In the genomic region with DNA sequence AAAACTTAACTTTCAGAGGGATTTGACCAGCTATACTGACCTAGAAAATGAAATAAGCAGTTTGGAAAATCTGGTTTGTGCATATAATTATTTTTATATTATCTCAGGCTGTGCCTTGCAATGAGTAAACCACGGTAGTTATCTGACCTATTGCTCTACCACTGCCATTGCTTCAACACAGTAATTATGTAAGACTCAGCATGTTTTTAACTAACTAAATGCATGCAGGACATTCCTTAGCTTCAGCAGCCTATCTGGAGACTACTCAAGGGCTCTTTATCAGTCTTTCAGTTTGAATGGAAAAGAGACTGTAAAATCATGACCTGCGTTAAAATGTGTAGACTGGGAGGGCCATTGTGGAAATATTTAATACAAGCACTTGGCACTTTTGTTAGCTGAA, we compare ENCODE assay signal across 2 cellular contexts.
TF ChIP-seq lines count a peak whose summit lies in the region.

No MANE protein-coding gene starts in this region.

TF ChIP-seq in SK-N-SH treated with all-trans-retinoic acid at 6 μM for 48 hours, 23 proteins besides CTCF, POLR2A, EP300 and RAD21 (continued from another document):
- TF ChIP-seq, protein P1, sequence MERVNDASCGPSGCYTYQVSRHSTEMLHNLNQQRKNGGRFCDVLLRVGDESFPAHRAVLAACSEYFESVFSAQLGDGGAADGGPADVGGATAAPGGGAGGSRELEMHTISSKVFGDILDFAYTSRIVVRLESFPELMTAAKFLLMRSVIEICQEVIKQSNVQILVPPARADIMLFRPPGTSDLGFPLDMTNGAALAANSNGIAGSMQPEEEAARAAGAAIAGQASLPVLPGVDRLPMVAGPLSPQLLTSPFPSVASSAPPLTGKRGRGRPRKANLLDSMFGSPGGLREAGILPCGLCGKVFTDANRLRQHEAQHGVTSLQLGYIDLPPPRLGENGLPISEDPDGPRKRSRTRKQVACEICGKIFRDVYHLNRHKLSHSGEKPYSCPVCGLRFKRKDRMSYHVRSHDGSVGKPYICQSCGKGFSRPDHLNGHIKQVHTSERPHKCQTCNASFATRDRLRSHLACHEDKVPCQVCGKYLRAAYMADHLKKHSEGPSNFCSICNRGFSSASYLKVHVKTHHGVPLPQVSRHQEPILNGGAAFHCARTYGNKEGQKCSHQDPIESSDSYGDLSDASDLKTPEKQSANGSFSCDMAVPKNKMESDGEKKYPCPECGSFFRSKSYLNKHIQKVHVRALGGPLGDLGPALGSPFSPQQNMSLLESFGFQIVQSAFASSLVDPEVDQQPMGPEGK (CRISPR knock-in tag; IDR thresholded peaks at IDR 0.05; ENCODE audit: borderline replicate concordance), result no peak
- TF ChIP-seq OSR1 (CRISPR knock-in tag; IDR thresholded peaks at IDR 0.05) (no peak), TCF4 (CRISPR knock-in tag; IDR thresholded peaks at IDR 0.05; ENCODE audit: borderline replicate concordance) (no peak), ISL1 (CRISPR knock-in tag; IDR thresholded peaks at IDR 0.05) (0 out of 2 replicates have a peak, but pooled peaks have one; percentile 7), ARNTL (CRISPR knock-in tag; IDR thresholded peaks at IDR 0.05; ENCODE audit: borderline replicate concordance, low read depth) (no peak)
- TF ChIP-seq, protein P2, sequence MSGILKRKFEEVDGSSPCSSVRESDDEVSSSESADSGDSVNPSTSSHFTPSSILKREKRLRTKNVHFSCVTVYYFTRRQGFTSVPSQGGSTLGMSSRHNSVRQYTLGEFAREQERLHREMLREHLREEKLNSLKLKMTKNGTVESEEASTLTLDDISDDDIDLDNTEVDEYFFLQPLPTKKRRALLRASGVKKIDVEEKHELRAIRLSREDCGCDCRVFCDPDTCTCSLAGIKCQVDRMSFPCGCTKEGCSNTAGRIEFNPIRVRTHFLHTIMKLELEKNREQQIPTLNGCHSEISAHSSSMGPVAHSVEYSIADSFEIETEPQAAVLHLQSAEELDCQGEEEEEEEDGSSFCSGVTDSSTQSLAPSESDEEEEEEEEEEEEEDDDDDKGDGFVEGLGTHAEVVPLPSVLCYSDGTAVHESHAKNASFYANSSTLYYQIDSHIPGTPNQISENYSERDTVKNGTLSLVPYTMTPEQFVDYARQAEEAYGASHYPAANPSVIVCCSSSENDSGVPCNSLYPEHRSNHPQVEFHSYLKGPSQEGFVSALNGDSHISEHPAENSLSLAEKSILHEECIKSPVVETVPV (CRISPR knock-in tag; IDR thresholded peaks at IDR 0.05), result no peak

TF ChIP-seq in SK-N-SH, 30 proteins besides CTCF, POLR2A, EP300 and RAD21 (continued from another document):
- TF ChIP-seq, protein P3, sequence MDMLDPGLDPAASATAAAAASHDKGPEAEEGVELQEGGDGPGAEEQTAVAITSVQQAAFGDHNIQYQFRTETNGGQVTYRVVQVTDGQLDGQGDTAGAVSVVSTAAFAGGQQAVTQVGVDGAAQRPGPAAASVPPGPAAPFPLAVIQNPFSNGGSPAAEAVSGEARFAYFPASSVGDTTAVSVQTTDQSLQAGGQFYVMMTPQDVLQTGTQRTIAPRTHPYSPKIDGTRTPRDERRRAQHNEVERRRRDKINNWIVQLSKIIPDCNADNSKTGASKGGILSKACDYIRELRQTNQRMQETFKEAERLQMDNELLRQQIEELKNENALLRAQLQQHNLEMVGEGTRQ (IDR thresholded peaks at IDR 0.05; ENCODE audit: borderline replicate concordance, low read depth, low read length), result no peak
- TF ChIP-seq, protein P4, sequence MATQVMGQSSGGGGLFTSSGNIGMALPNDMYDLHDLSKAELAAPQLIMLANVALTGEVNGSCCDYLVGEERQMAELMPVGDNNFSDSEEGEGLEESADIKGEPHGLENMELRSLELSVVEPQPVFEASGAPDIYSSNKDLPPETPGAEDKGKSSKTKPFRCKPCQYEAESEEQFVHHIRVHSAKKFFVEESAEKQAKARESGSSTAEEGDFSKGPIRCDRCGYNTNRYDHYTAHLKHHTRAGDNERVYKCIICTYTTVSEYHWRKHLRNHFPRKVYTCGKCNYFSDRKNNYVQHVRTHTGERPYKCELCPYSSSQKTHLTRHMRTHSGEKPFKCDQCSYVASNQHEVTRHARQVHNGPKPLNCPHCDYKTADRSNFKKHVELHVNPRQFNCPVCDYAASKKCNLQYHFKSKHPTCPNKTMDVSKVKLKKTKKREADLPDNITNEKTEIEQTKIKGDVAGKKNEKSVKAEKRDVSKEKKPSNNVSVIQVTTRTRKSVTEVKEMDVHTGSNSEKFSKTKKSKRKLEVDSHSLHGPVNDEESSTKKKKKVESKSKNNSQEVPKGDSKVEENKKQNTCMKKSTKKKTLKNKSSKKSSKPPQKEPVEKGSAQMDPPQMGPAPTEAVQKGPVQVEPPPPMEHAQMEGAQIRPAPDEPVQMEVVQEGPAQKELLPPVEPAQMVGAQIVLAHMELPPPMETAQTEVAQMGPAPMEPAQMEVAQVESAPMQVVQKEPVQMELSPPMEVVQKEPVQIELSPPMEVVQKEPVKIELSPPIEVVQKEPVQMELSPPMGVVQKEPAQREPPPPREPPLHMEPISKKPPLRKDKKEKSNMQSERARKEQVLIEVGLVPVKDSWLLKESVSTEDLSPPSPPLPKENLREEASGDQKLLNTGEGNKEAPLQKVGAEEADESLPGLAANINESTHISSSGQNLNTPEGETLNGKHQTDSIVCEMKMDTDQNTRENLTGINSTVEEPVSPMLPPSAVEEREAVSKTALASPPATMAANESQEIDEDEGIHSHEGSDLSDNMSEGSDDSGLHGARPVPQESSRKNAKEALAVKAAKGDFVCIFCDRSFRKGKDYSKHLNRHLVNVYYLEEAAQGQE (IDR thresholded peaks at IDR 0.05; ENCODE audit: low read depth, low read length), result no peak
- no peak for TF ChIP-seq ELF1 (IDR thresholded peaks at IDR 0.05)
